In genomic region chr1:45621501-45621836, GRCh38 we compare ENCODE assay signal across 1 cellular context.
TF ChIP-seq lines count a peak whose summit lies in the region.

No MANE protein-coding gene starts in this region.

TF ChIP-seq in WTC11, 78 proteins besides CTCF, POLR2A, EP300 and RAD21 (continued from another document):
- TF ChIP-seq ZNF219 (CRISPR knock-in tag; IDR thresholded peaks at IDR 0.05; ENCODE audit: borderline replicate concordance) (no peak), NFE2L1 (CRISPR knock-in tag; IDR thresholded peaks at IDR 0.05) (no peak), FOXP1 (CRISPR knock-in tag; IDR thresholded peaks at IDR 0.05; ENCODE audit: borderline replicate concordance) (no peak)
